8 cellular contexts compared by ENCODE assay signal in the genomic region with DNA sequence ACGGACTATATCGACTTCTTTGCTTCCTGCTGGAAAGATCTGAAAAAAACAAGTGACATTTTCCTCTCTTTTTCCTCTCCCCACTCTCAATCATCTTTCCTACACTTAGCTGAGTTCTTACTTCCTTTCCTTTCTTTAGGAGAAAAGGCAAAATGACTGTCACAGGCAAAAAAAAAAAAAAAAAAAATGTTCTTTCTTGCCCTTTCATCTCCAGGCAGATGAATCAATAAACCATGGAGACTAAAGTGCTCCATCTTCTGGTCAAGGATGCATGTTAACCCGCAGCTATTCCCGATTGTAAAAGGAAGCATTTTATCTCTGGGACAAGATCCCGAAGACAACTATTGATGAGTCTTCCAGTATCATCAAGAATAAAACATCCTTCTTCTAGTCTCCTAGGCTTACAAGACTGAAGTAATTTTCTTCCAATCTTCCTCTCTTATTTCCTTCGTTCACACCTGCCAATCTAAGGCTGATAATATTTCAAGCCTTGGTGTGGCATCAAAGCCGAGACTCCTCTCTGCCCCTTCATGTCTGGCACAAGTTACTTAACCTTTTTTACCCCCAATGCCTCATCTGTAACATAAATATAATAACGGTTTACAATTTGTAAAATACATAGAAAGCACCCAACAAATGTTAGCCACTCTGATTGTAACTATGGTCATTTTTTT.
DNase-seq lines count a peak whose midpoint lies in the region; FAIRE-seq and TF ChIP-seq lines count a peak whose summit lies in the region.

No MANE protein-coding gene starts in this region.

- no peaks in the 10 kb centered on the region for H4K20me1 ChIP-seq in H1 (replicated peaks in 1 of 2; ENCODE audit: control insufficient read depth in 1 of 2, insufficient read depth in 2 of 2, low read length in 2 of 2)

- H3K4me1 Mint-ChIP-seq in nephron progenitor cell, result peaks cover 15% of the 10 kb centered on the region

- WGBS in H1 (ENCODE audit: extremely low coverage in 1 of 2, insufficient coverage in 1 of 2, insufficient read length in 1 of 2, insufficient replicate concordance in 2 of 2, low coverage in 1 of 2, low lambda C conversion rate in 2 of 2, missing lambda C conversion rate in 1 of 2), 2 experiments, result 75% methylated on average over 8 of the region's 8 CpGs; no CpG with 5 or more reads in 1 of the 2 experiments
- 33 to 43% (median 36%) methylated on average over 8 of the region's 8 CpGs for WGBS in stomach, 5 donors

- H4K91ac ChIP-seq in H1 (replicated peaks; ENCODE audit: insufficient read length, low read length), result no peak overlapping the region

- no peak overlapping the region for H3K4me3 Mint-ChIP-seq in nephron progenitor cell

- H3K36me3 ChIP-seq in NT2/D1 (ENCODE audit: insufficient read depth, insufficient read length, low read length), result no peaks in the 10 kb centered on the region
- no peaks in the 10 kb centered on the region; a peak in 1 of 8 replicates for H3K36me3 ChIP-seq in H1 (ENCODE audit: control insufficient read depth in 2 of 4, insufficient read depth in 4 of 4, low read length in 3 of 4)
- H3K36me3 ChIP-seq in stomach, result no peaks in the 10 kb centered on the region

- TF ChIP-seq RAD21 in H1 (IDR thresholded peaks at IDR 0.05 in 1 of 2, conservative IDR thresholded peaks at IDR 0.05 in 1 of 2; ENCODE audit: low read depth in 2 of 2, low read length in 2 of 2), result peak; percentile 60 to 69

- no peaks in the 10 kb centered on the region for H3K36me3 Mint-ChIP-seq in nephron progenitor cell (ENCODE audit: low read depth)

- intact Hi-C loops in stomach (cut with DNase I; ENCODE audit: low total_unique reads), result no loop called here

- H3K27me3 Mint-ChIP-seq in nephron progenitor cell (ENCODE audit: low read depth, poor library complexity), result no peaks in the 10 kb centered on the region

- no peak overlapping the region for H3K18ac ChIP-seq in H1 (ENCODE audit: extremely low read depth, low read length)

- H3K9me3 ChIP-seq in NT2/D1 (ENCODE audit: insufficient read depth, low read length) (no peaks in the 10 kb centered on the region), H1 (ENCODE audit: insufficient read depth in 2 of 2, low read depth in 1 of 2, low read length in 1 of 2) (peaks cover 3 to 11% of the 10 kb centered on the region in 2 experiments; a peak in 2 of 4 replicates), stomach (no peaks in the 10 kb centered on the region)

- H4K5ac ChIP-seq in H1 (ENCODE audit: insufficient read length, low read depth, low read length), result no peak overlapping the region

- no peak overlapping the region for H3K23ac ChIP-seq in H1 (ENCODE audit: insufficient read length)

- H3K27ac ChIP-seq in H1 (ENCODE audit: low read depth, low read length) (no peak overlapping the region), stomach (no peak overlapping the region)

- H3K56ac ChIP-seq in H1 (replicated peaks; ENCODE audit: insufficient read length, low read depth, low read length), result no peak overlapping the region

- H3K27me3 ChIP-seq in NT2/D1 (ENCODE audit: insufficient read depth, insufficient read length), result no peaks in the 10 kb centered on the region
- H3K27me3 ChIP-seq in H1 (replicated peaks in 1 of 4; ENCODE audit: control insufficient read depth in 3 of 4, extremely low read depth in 1 of 4, insufficient read depth in 3 of 4, low read length in 3 of 4), result no peaks in the 10 kb centered on the region
- H3K27me3 ChIP-seq in stomach, result no peaks in the 10 kb centered on the region

- no peak overlapping the region for H3K4me2 ChIP-seq in H1 (ENCODE audit: insufficient read depth in 1 of 2, low read depth in 2 of 2, low read length in 2 of 2)

- H3K14ac ChIP-seq in H1 (ENCODE audit: insufficient read length), result no peak overlapping the region

- TF ChIP-seq EP300 in H1 (IDR thresholded peaks at IDR 0.05; ENCODE audit: borderline replicate concordance in 1 of 2, low read depth in 2 of 2, low read length in 2 of 2) (no peak), stomach (IDR thresholded peaks at IDR 0.05) (no peak)

- H2AFZ ChIP-seq in H1 (ENCODE audit: low read length), result 0 out of 2 replicates have a peak overlapping the region, but pooled peaks have one; percentile 49

- peak; percentile 65 for FAIRE-seq in H1 (lab: Jason Lieb, UNC)

- H2BK120ac ChIP-seq in H1 (replicated peaks; ENCODE audit: low read depth, low read length), result no peak overlapping the region

- POLR2A ChIA-PET in H1 (lab: Charles Lee; ENCODE audit: partially characterized antibody), result interaction anchor here (1.2 kb wide), 1 partner anchor 463 kb away, joined by 5 read pairs; a partner anchor contains a TSS

- H2BK20ac ChIP-seq in H1 (ENCODE audit: low read length), result no peak overlapping the region

- TF ChIP-seq CTCF in GM12873 (IDR thresholded peaks at IDR 0.05; ENCODE audit: insufficient read depth, low read depth, low read length, missing control alignments), result peak; percentile 20
- peak in 2 of 3 experiments; percentile 43 to 62; a peak in 2 of 4 replicates for TF ChIP-seq CTCF in H1 (IDR thresholded peaks at IDR 0.05; ENCODE audit: control extremely low read depth in 1 of 3, insufficient read depth in 1 of 3, low read depth in 1 of 3, low read length in 3 of 3)
- TF ChIP-seq CTCF in nephron progenitor cell (IDR thresholded peaks at IDR 0.05), result peak; percentile 30
- peak in 3 of 7 experiments; percentile 8 to 31 (median 26) for TF ChIP-seq CTCF in stomach (IDR thresholded peaks at IDR 0.05)

- H3K4me1 ChIP-seq in NT2/D1 (ENCODE audit: insufficient read depth, insufficient read length) (no peaks in the 10 kb centered on the region), H1 (replicated peaks in 1 of 4; ENCODE audit: control insufficient read depth in 3 of 4, insufficient read depth in 4 of 4, low read length in 3 of 4) (peaks cover 2 to 10% (median 4%) of the 10 kb centered on the region in 4 experiments; a peak in 3 of 7 replicates), stomach (peaks cover 0 to 6% (median 3%) of the 10 kb centered on the region in 4 donors)

- DNase-seq in AG08396 (ENCODE audit: low spot score) (peak; percentile 23), NT2/D1 (ENCODE audit: low read depth, low spot score) (peak; percentile 15), H1 (ENCODE audit: low read depth in 1 of 2, low spot score in 2 of 2) (no peak), nephron progenitor cell (no peak), stomach (no peak), middle frontal gyrus (ENCODE audit: extremely low spot score, low spot score) (no peak)
- no peak for DNase-seq in effector CD8-positive, alpha-beta T cell (lab: John Stamatoyannopoulos, UW)

- H3K23me2 ChIP-seq in H1 (ENCODE audit: low read depth, low read length), result no peaks in the 10 kb centered on the region

- peak overlapping the region; percentile 7 for H3K27ac Mint-ChIP-seq in nephron progenitor cell

- H3K4me3 ChIP-seq in NT2/D1 (ENCODE audit: insufficient read length, low read depth) (no peak overlapping the region), H1 (ENCODE audit: extremely low read depth in 1 of 4, insufficient read depth in 2 of 4, low read depth in 3 of 4, low read length in 4 of 4) (no peak overlapping the region), stomach (no peak overlapping the region)

- H3K9me3 Mint-ChIP-seq in nephron progenitor cell, result peaks cover 5% of the 10 kb centered on the region

- H4K8ac ChIP-seq in H1 (ENCODE audit: extremely low read depth, insufficient read depth, low read length), result no peak overlapping the region

- TF ChIP-seq POLR2A in H1 (IDR thresholded peaks at IDR 0.05; ENCODE audit: control extremely low read depth in 1 of 2, low read depth in 2 of 2, low read length in 2 of 2), result no peak
- TF ChIP-seq POLR2A in stomach (IDR thresholded peaks at IDR 0.05), result no peak

- H3K9ac ChIP-seq in NT2/D1 (ENCODE audit: insufficient read length, low read depth), result no peak overlapping the region
- H3K9ac ChIP-seq in H1 (replicated peaks in 1 of 4; ENCODE audit: extremely low read depth in 1 of 4, low read depth in 3 of 4, low read length in 3 of 4), result no peak overlapping the region

- H2BK15ac ChIP-seq in H1 (ENCODE audit: low read length), result no peak overlapping the region

- H2AK5ac ChIP-seq in H1 (ENCODE audit: low read depth, low read length), result no peak overlapping the region

- no peak overlapping the region for H2BK5ac ChIP-seq in H1 (ENCODE audit: low read depth, low read length)

- H2BK12ac ChIP-seq in H1 (ENCODE audit: low read depth, low read length), result no peak overlapping the region

- CTCF ChIA-PET in H1 (lab: Charles Lee; ENCODE audit: partially characterized antibody), result interaction anchor here (0.6 to 3.1 kb wide), 17 partner anchors 9 to 1226 kb away, joined by 3 to 17 read pairs (median 3); no protein-coding TSS in a partner anchor

- H3K4ac ChIP-seq in H1 (replicated peaks; ENCODE audit: insufficient read length, low read depth, low read length), result no peak overlapping the region

- H3K79me2 ChIP-seq in H1 (ENCODE audit: control insufficient read depth in 1 of 2, insufficient read depth in 2 of 2, low read length in 2 of 2), result no peaks in the 10 kb centered on the region

- H3K79me1 ChIP-seq in H1 (ENCODE audit: low read depth, low read length), result no peaks in the 10 kb centered on the region

TF ChIP-seq in H1, 55 proteins besides CTCF, POLR2A, EP300 and RAD21:
- TF ChIP-seq SAP30 (IDR thresholded peaks at IDR 0.05; ENCODE audit: insufficient read depth, insufficient replicate concordance, low read length) (no peak), BRCA1 (IDR thresholded peaks at IDR 0.05; ENCODE audit: low read depth, low read length) (no peak), BACH1 (IDR thresholded peaks at IDR 0.05; ENCODE audit: low read length) (no peak), SIX5 (IDR thresholded peaks at IDR 0.05; ENCODE audit: low read depth, low read length) (no peak), KDM1A (IDR thresholded peaks at IDR 0.05; ENCODE audit: borderline replicate concordance, low read length) (no peak), ASH2L (IDR thresholded peaks at IDR 0.05; ENCODE audit: low read length) (no peak), CEBPB (IDR thresholded peaks at IDR 0.05; ENCODE audit: low read depth, low read length) (no peak), ZNF274 (IDR thresholded peaks at IDR 0.05; ENCODE audit: borderline replicate concordance, extremely low read depth, low read length) (no peak), SIRT6 (IDR thresholded peaks at IDR 0.05; ENCODE audit: low read length) (no peak), SP4 (IDR thresholded peaks at IDR 0.05; ENCODE audit: low read length) (no peak)
- TF ChIP-seq, protein P1, sequence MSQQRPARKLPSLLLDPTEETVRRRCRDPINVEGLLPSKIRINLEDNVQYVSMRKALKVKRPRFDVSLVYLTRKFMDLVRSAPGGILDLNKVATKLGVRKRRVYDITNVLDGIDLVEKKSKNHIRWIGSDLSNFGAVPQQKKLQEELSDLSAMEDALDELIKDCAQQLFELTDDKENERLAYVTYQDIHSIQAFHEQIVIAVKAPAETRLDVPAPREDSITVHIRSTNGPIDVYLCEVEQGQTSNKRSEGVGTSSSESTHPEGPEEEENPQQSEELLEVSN (IDR thresholded peaks at IDR 0.05), result no peak

Comparison
In these comparisons a context has a peak if more than half of its experiments do, and no peak if none do; other contexts are left out.
1. DNase-seq: peak in AG08396 (single experiment) and NT2/D1 (single experiment); none in H1 (0 of 2), nephron progenitor cell (single experiment), effector CD8-positive, alpha-beta T cell (single experiment), stomach (single experiment) and middle frontal gyrus (single experiment).